In the genomic region with DNA sequence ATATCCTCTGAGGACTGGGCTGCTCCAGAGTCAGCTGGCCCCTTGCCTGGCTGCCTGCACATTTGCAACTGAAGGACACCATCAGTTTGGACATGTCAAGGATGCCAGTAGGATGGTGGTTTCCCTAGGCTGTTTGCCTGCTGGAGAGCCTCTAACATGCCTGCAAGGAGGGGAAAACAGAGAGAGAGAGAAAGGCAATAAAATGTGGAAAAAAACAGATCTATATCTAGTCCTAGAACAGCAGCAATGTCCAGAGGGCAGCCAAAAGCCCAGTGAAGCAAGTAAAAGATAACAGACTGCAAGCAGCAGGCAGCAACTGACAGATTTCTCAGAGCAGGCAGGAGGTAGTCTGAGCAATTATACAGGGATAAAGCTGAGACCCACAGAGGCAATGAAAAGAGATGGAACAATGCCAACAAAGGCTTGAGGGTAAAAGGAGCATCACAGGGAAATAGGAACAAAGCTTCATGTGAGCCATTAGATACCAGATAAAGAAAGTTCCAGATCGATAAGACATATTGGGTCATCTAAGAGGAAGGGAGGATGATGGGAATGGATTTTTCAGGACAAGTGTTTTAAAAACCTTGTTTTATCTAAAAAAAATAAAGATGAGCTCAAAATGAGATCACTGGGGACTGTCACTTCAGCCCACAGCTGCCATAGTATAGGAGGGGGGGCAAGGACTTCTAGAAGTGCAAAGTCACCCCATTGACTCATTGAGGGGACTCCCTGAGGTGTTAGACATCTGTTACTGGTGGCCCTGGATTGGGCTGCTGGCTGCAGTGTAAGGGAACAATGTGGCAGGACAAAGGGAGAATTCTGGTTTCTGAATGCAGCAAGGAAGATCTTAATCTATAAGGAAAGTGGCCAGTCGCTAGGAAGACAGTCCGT, we compare ENCODE assay signal across 1 cellular context.
TF ChIP-seq lines count a peak whose summit lies in the region.

No MANE protein-coding gene starts in this region.

TF ChIP-seq in IMR-90, 13 proteins besides CTCF, POLR2A, EP300 and RAD21 (continued from another document):
- TF ChIP-seq, protein P1, sequence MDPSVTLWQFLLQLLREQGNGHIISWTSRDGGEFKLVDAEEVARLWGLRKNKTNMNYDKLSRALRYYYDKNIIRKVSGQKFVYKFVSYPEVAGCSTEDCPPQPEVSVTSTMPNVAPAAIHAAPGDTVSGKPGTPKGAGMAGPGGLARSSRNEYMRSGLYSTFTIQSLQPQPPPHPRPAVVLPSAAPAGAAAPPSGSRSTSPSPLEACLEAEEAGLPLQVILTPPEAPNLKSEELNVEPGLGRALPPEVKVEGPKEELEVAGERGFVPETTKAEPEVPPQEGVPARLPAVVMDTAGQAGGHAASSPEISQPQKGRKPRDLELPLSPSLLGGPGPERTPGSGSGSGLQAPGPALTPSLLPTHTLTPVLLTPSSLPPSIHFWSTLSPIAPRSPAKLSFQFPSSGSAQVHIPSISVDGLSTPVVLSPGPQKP (IDR thresholded peaks at IDR 0.05; ENCODE audit: borderline replicate concordance, low read depth, low read length) = no peak
TF ChIP-seq in IMR-90: peak in this region for 0.
